Comparison of ENCODE assay signal across 20 cellular contexts in the genomic region with DNA sequence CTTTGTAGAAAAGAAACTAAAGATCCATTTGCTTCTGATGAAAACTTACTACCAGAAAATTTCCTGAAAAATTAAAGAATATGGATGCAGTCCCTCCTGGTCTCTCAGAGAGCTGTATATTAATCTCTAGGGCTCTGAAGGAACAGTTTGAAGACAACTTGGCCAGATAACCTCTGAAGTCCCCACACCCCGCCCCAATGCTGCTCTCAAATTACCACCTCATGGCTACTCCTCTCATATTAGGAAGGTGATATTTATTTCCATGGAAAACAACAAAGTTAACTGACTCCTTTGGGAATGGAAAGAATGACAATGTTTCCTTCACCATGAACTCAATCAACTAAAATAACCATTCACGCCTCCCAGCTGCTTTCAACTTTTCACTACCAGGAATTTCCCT.
"Had no signal": no experiment of that assay in that cellular context is flagged by ENCODE, and none has a peak within 500 bp of the region (broad histone marks: within the 10 kb centered on the region; RNA-seq: fewer than 3 reads in every experiment).

No MANE protein-coding gene starts in this region.

- H3K4me3 ChIP-seq: SJSA1, SK-N-MC had no signal

- H3K27me3 ChIP-seq: SJSA1 had no signal

- H3K36me3 ChIP-seq: SJSA1 had no signal

- H3K27ac ChIP-seq: SJSA1, SK-N-MC had no signal

- H3K4me1 ChIP-seq: SJSA1 had no signal

- H3K9me3 ChIP-seq: SJSA1 had no signal

- DNase-seq: KBM-7, MV-4-11, NCI-H1048, NCI-H1105, NCI-H1417, NCI-H1436 treated with DMSO at 0.1 percent for 48 hours, NCI-H1694, NCI-H187 treated with DMSO at 0.1 percent for 48 hours, NCI-H2029 treated with DMSO at 0.1 percent for 48 hours, NCI-H226, NCI-H446, NCI-H510A, NCI-H524 treated with DMSO at 0.1 percent for 48 hours, NCI-H69, NCI-H774, Right ventricle myocardium superior, RPMI8226, SIG-M5 had no signal
